In genomic region chr6:140462495-140463311, GRCh38 we compare ENCODE assay signal across 8 cellular contexts.
DNase-seq lines count a peak whose midpoint lies in the region; ATAC-seq and TF ChIP-seq lines count a peak whose summit lies in the region.

No MANE protein-coding gene starts in this region.

- H3K27me3 ChIP-seq in adrenal gland (no peaks in the 10 kb centered on the region), tibial artery (no peaks in the 10 kb centered on the region)

- no peaks in the 10 kb centered on the region for H3K36me3 Mint-ChIP-seq in T-cell

- CTCF ChIA-PET in T-cell (lab: Charles Lee): interaction anchor here in 1 of 2 donors (0.6 kb wide), 1 partner anchor 27 kb away, joined by 3 read pairs; no protein-coding TSS in a partner anchor

- ATAC-seq in T-cell (replicated peaks in 1 of 4): no peak

- peaks cover 0 to 11% (median 6%) of the 10 kb centered on the region in 3 donors for H3K9me3 Mint-ChIP-seq in T-cell

- H3K4me1 Mint-ChIP-seq in T-cell: no peaks in the 10 kb centered on the region

- H3K27ac ChIP-seq in adrenal gland: peak overlapping the region; percentile 75 to 90 (median 79)
- H3K27ac ChIP-seq in tibial artery: peak overlapping the region; percentile 73 to 80

- no peaks in the 10 kb centered on the region for H3K36me3 ChIP-seq in adrenal gland (replicated peaks in 1 of 2)
- H3K36me3 ChIP-seq in tibial artery: no peaks in the 10 kb centered on the region

- intact Hi-C loops in adrenal gland (cut with DNase I) (no loop called here), tibial artery (cut with DNase I; ENCODE audit: low total_unique reads) (no loop called here)

- peaks cover 3 to 6% of the 10 kb centered on the region in 2 donors for H3K27me3 Mint-ChIP-seq in T-cell

- TF ChIP-seq POLR2A in adrenal gland (IDR thresholded peaks at IDR 0.05): peak in 1 of 2 donors; percentile 6

- H3K9me3 ChIP-seq in adrenal gland (replicated peaks in 1 of 3): peaks cover 0 to 7% (median 0%) of the 10 kb centered on the region in 3 donors
- H3K9me3 ChIP-seq in tibial artery: peaks cover 0 to 13% (median 0%) of the 10 kb centered on the region in 3 donors

- no peak overlapping the region for H3K27ac Mint-ChIP-seq in T-cell

- DNase-seq in LNCaP clone FGC (ENCODE audit: low read depth): peak; percentile 95
- DNase-seq in adrenal gland: no peak
- DNase-seq in iPS-NIHi7 (ENCODE audit: extremely low spot score): peak; percentile 28
- no peak for DNase-seq in tibial artery
- DNase-seq in activated T-cell treated with anti-CD3 and anti-CD28 coated beads, Interleukin-2, amount 50 U/mL, for 1 hour: no peak
- no peak for DNase-seq in activated CD4-positive, CD25-positive, alpha-beta regulatory T cell treated with anti-CD3 and anti-CD28 coated beads, Interleukin-2, amount 50 U/mL, for 72 hours
- no peak for DNase-seq in T-cell
- no peak for DNase-seq in C1 segment of cervical spinal cord (lab: John Stamatoyannopoulos, UW)

- no peak overlapping the region; the same call in 1 of the 2 replicates for H3K4me3 ChIP-seq in LNCaP clone FGC (ENCODE audit: low read depth, low read length)
- H3K4me3 ChIP-seq in adrenal gland: peak overlapping the region in 1 of 4 donors; percentile 17
- no peak overlapping the region for H3K4me3 ChIP-seq in tibial artery

- no peak overlapping the region for H3K4me3 Mint-ChIP-seq in T-cell

- POLR2A ChIA-PET in T-cell (lab: Charles Lee): interaction anchor here in 1 of 2 donors (0.5 kb wide), 1 partner anchor 1368 kb away, joined by 4 read pairs; no protein-coding TSS in a partner anchor

- H3K4me1 ChIP-seq in adrenal gland (replicated peaks in 1 of 2) (peaks cover 16 to 23% of the 10 kb centered on the region in 2 donors), tibial artery (peaks cover 0 to 28% (median 18%) of the 10 kb centered on the region in 4 donors)

- 15 to 21% (median 18%) methylated on average over 2 of the region's 2 CpGs for WGBS in adrenal gland, 4 donors

- TF ChIP-seq CTCF in LNCaP clone FGC (IDR thresholded peaks at IDR 0.05; ENCODE audit: control insufficient read depth, extremely low read depth, insufficient read depth) (no peak), adrenal gland (IDR thresholded peaks at IDR 0.05) (no peak), tibial artery (IDR thresholded peaks at IDR 0.05) (no peak)

Comparison
In these comparisons a context has a peak if more than half of its experiments do, and no peak if none do; other contexts are left out.
1. DNase-seq: peak in LNCaP clone FGC (single experiment) and iPS-NIHi7 (single experiment); none in adrenal gland (0 of 7), tibial artery (0 of 2), activated T-cell treated with anti-CD3 and anti-CD28 coated beads, Interleukin-2, amount 50 U/mL, for 1 hour (single experiment), activated CD4-positive, CD25-positive, alpha-beta regulatory T cell treated with anti-CD3 and anti-CD28 coated beads, Interleukin-2, amount 50 U/mL, for 72 hours (single experiment), T-cell (0 of 34) and C1 segment of cervical spinal cord (0 of 14).